In the genomic region with DNA sequence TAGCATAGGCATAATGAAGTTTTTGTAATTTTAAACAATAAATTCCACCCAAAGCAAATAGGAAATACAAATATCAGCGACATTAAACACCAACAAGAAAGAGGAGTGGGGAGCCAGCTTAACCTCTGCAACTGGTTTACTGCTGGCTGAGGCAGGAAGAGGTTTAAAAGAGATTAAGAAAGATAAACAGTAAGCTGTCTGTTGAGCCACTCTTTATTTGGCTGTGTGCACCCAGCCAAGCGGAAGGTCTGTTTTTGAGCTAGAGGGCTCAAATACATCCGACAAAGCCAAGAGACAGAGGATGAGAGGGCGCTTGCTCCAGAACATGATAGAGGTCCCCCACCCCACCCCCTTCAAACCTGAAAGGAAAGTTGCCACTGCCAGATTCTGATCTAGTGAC, we compare ENCODE assay signal across 10 cellular contexts.
DNase-seq lines count a peak whose midpoint lies in the region; ATAC-seq and TF ChIP-seq lines count a peak whose summit lies in the region.
"Had no signal": no experiment of that assay in that cellular context is flagged by ENCODE, and none has a peak within 500 bp of the region (broad histone marks: within the 10 kb centered on the region; RNA-seq: fewer than 3 reads in every experiment).

No MANE protein-coding gene starts in this region.

- H3K4me2 ChIP-seq in BLaER1, result peak overlapping the region; percentile 35

- no peak overlapping the region for H3K9ac ChIP-seq in BLaER1

- H3K27ac ChIP-seq in BLaER1, result no peak overlapping the region

- H3K4me1 ChIP-seq in BLaER1, result peaks cover 15% of the 10 kb centered on the region

- DNase-seq in Jurkat, Clone E6-1 (ENCODE audit: low read depth, low spot score), result peak; percentile 84
- DNase-seq in germinal center (ENCODE audit: low spot score) (peak; percentile 20), SIG-M5 treated with dmso at 0.1 percent for 504 hours (lab: John Stamatoyannopoulos, UW; ENCODE audit: unreplicated experiment) (no peak), GM13976 (ENCODE audit: low spot score) (no peak), posterior cingulate gyrus (no peak)
- DNase-seq: activated CD4-positive, alpha-beta T cell treated with anti-CD3 and anti-CD28 coated beads for 36 hours; C1 segment of cervical spinal cord had no signal

- intact Hi-C loops in posterior cingulate gyrus (cut with DNase I), result no loop called here

- in situ Hi-C loops in GM13976 (cut with MboI; ENCODE audit: low sequenced_read_pairs, unreplicated experiment), result no loop called here

- H3K27me3 ChIP-seq in BLaER1, result no peaks in the 10 kb centered on the region

- no peaks in the 10 kb centered on the region for H3K9me3 ChIP-seq in BLaER1

- H3K4me3 ChIP-seq in BLaER1, result no peak overlapping the region
- H3K4me3 ChIP-seq in Jurkat, Clone E6-1 (ENCODE audit: low read length), result no peak overlapping the region

- no peak for TF ChIP-seq CTCF in GM13976 (IDR thresholded peaks at IDR 0.05; ENCODE audit: borderline replicate concordance, control extremely low read depth, extremely low read depth, insufficient read depth, missing control alignments)

- H3K36me3 ChIP-seq in BLaER1, result peaks cover 27% of the 10 kb centered on the region

- ATAC-seq in HG02759 (IDR thresholded peaks at IDR 0.05; ENCODE audit: unreplicated experiment), result no peak
- ATAC-seq: activated CD4-positive, alpha-beta T cell treated with anti-CD3 and anti-CD28 coated beads for 36 hours had no signal

- H4K20me1 ChIP-seq in BLaER1, result 0 out of 2 replicates have a peak, but pooled peaks cover 4% of the 10 kb centered on the region

TF ChIP-seq in PFSK-1, 5 proteins besides CTCF, POLR2A, EP300 and RAD21:
- TF ChIP-seq, protein P1, sequence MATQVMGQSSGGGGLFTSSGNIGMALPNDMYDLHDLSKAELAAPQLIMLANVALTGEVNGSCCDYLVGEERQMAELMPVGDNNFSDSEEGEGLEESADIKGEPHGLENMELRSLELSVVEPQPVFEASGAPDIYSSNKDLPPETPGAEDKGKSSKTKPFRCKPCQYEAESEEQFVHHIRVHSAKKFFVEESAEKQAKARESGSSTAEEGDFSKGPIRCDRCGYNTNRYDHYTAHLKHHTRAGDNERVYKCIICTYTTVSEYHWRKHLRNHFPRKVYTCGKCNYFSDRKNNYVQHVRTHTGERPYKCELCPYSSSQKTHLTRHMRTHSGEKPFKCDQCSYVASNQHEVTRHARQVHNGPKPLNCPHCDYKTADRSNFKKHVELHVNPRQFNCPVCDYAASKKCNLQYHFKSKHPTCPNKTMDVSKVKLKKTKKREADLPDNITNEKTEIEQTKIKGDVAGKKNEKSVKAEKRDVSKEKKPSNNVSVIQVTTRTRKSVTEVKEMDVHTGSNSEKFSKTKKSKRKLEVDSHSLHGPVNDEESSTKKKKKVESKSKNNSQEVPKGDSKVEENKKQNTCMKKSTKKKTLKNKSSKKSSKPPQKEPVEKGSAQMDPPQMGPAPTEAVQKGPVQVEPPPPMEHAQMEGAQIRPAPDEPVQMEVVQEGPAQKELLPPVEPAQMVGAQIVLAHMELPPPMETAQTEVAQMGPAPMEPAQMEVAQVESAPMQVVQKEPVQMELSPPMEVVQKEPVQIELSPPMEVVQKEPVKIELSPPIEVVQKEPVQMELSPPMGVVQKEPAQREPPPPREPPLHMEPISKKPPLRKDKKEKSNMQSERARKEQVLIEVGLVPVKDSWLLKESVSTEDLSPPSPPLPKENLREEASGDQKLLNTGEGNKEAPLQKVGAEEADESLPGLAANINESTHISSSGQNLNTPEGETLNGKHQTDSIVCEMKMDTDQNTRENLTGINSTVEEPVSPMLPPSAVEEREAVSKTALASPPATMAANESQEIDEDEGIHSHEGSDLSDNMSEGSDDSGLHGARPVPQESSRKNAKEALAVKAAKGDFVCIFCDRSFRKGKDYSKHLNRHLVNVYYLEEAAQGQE (IDR thresholded peaks at IDR 0.05; ENCODE audit: insufficient read depth in 1 of 2, low read depth in 2 of 2, low read length in 2 of 2), result no peak
- 0 out of 2 replicates have a peak, but pooled peaks have one; percentile 26 for TF ChIP-seq SIN3A (IDR thresholded peaks at IDR 0.05; ENCODE audit: borderline replicate concordance, insufficient read depth, low read length)
- TF ChIP-seq TAF1 (IDR thresholded peaks at IDR 0.05; ENCODE audit: borderline replicate concordance, insufficient read depth, low read length), result no peak
- no peak for TF ChIP-seq FOXP2 (optimal IDR thresholded peaks at IDR 0.05; ENCODE audit: borderline replicate concordance, extremely low read depth, extremely low read length, insufficient read depth)

Comparison
In these comparisons a context has a peak if more than half of its experiments do, and no peak if none do; other contexts are left out.
1. DNase-seq: peak in Jurkat, Clone E6-1 (single experiment) and germinal center (single experiment); none in SIG-M5 treated with dmso at 0.1 percent for 504 hours (single experiment), GM13976 (single experiment) and posterior cingulate gyrus (0 of 10).